In the genomic region with DNA sequence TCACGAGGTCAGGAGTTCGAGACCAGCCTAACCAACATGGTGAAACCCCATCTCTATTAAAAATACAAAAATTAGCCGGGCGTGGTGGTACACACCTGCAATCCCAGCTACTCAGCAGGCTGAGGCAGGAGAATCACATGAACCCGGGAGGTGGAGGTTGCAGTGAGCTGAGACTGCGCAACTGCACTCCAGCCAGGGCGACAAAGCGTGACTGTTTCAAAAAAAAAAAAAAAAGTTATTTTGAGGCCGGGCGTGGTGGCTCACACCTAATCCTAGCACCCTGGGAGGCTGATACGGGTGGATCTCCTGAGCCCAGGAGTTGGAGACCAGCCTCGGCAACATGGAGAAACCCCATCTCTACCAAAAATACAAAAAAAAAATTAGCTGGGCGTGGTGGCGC, we compare ENCODE assay signal across 4 cellular contexts. TPM values are rescaled to one million over a fixed set of nuclear protein-coding genes. Genes with fewer than 3 reads are reported as not detected.
"Had no signal": no experiment of that assay in that cellular context is flagged by ENCODE, and none has a peak within 500 bp of the region (broad histone marks: within the 10 kb centered on the region; RNA-seq: fewer than 3 reads in every experiment).

No MANE protein-coding gene starts in this region.

RNA-seq across cellular contexts. Expression of a gene that starts 13.8 kb away (rescaled TPM):
- total RNA-seq: K562, M059J, SK-MEL-5 had no signal

RNA-seq across cellular contexts. Expression of a gene that starts 38.6 kb away (rescaled TPM):
- polyA plus RNA-seq: IgD-negative memory B cell had no signal
